In genomic region chr13:110319397-110319773, GRCh38 we compare ENCODE assay signal across 3 cellular contexts.
TF ChIP-seq lines count a peak whose summit lies in the region.

No MANE protein-coding gene starts in this region.

TF ChIP-seq in A549, 52 proteins besides CTCF, POLR2A, EP300 and RAD21:
- no peak for TF ChIP-seq PHF8 (IDR thresholded peaks at IDR 0.05; ENCODE audit: borderline replicate concordance, low read depth)

TF ChIP-seq in IMR-90, 13 proteins besides CTCF, POLR2A, EP300 and RAD21:
- no peak for TF ChIP-seq NFE2L2 (IDR thresholded peaks at IDR 0.05; ENCODE audit: low read depth, low read length)
- no peak for TF ChIP-seq FOS (IDR thresholded peaks at IDR 0.05; ENCODE audit: low read depth, low read length)
- TF ChIP-seq USF2 (IDR thresholded peaks at IDR 0.05; ENCODE audit: low read depth, low read length) = no peak
- TF ChIP-seq MAFK (IDR thresholded peaks at IDR 0.05; ENCODE audit: low read depth, low read length) = no peak
- TF ChIP-seq RFX5 (IDR thresholded peaks at IDR 0.05; ENCODE audit: low read depth, low read length) = no peak
- no peak for TF ChIP-seq SMC3 (IDR thresholded peaks at IDR 0.05; ENCODE audit: low read depth, low read length)
- TF ChIP-seq CEBPB (IDR thresholded peaks at IDR 0.05; ENCODE audit: low read depth, low read length) = no peak
- TF ChIP-seq CHD1 (IDR thresholded peaks at IDR 0.05; ENCODE audit: low read depth, low read length) = no peak
- no peak for TF ChIP-seq RCOR1 (IDR thresholded peaks at IDR 0.05; ENCODE audit: insufficient replicate concordance, low read length)
- no peak for TF ChIP-seq MXI1 (IDR thresholded peaks at IDR 0.05; ENCODE audit: borderline replicate concordance, low read depth, low read length)
- no peak for TF ChIP-seq ELK1 (IDR thresholded peaks at IDR 0.05; ENCODE audit: borderline replicate concordance, low read depth, low read length)
- TF ChIP-seq MAZ (IDR thresholded peaks at IDR 0.05; ENCODE audit: borderline replicate concordance, low read depth, low read length) = no peak
TF ChIP-seq in IMR-90: peak in this region for 0.

TF ChIP-seq in endothelial cell of umbilical vein, 7 proteins besides CTCF, POLR2A, EP300 and RAD21:
- TF ChIP-seq JUN (IDR thresholded peaks at IDR 0.05; ENCODE audit: borderline replicate concordance, insufficient read depth, insufficient read length, low read depth) = no peak
- TF ChIP-seq FOS (IDR thresholded peaks at IDR 0.05; ENCODE audit: borderline replicate concordance, insufficient read depth, low read length) = no peak
- no peak for TF ChIP-seq MAX (IDR thresholded peaks at IDR 0.05; ENCODE audit: insufficient read depth, insufficient read length)
- no peak for TF ChIP-seq EZH2 (IDR thresholded peaks at IDR 0.05; ENCODE audit: borderline replicate concordance, low read depth, low read length, severe bottlenecking)
- no peak for TF ChIP-seq GATA2 (IDR thresholded peaks at IDR 0.05; ENCODE audit: insufficient read depth, insufficient read length, low read depth, low read length)
- TF ChIP-seq MYC (IDR thresholded peaks at IDR 0.05; ENCODE audit: low read depth, low read length) = no peak
- no peak for TF ChIP-seq POLR2AphosphoS5 (IDR thresholded peaks at IDR 0.05; ENCODE audit: insufficient read depth, low read depth, low read length)
